ENCODE assay signal across 9 cellular contexts in the genomic region with DNA sequence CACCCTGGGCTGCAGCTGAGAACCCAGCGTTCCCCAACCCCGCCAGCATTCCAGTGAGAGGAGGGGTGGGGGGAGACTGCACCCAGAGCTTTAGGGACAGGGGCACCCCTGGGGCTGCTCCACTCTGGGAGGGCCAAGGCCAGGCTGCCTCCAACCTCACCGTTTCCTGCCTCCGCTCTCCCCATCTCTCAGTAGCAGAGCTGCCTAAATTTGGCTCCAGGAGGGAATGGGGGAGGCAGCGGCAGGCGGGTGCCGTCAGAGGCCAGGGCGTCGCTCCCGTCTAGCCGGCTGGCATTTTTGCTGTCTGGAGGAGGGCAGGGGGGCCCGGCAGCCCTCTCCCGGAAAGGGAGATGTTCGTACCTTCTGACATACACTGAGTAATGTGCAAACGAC. TPM values are rescaled to one million over a fixed set of nuclear protein-coding genes. Genes with fewer than 3 reads are reported as not detected.
DNase-seq lines count a peak whose midpoint lies in the region; ATAC-seq, FAIRE-seq and TF ChIP-seq lines count a peak whose summit lies in the region.
"Had no signal": no experiment of that assay in that cellular context is flagged by ENCODE, and none has a peak within 500 bp of the region (broad histone marks: within the 10 kb centered on the region; RNA-seq: fewer than 3 reads in every experiment).

No MANE protein-coding gene starts in this region.

- H3K36me3 ChIP-seq in esophagus squamous epithelium (no peaks in the 10 kb centered on the region), smooth muscle cell (ENCODE audit: low read depth) (no peaks in the 10 kb centered on the region), PC-3 (ENCODE audit: low read depth, low read length) (no peaks in the 10 kb centered on the region)

- peak overlapping the region; percentile 97 for H3K27ac Mint-ChIP-seq in activated CD8-positive, alpha-beta T cell treated with anti-CD3 and anti-CD28 coated beads, Interleukin-2, amount 10 ng/mL, durations not matched to agents 7 days and 5 days

- FAIRE-seq in GM12892 (lab: Jason Lieb, UNC): no peak

- 40 to 41% methylated on average over 3 to 11 of the region's 15 CpGs for WGBS in esophagus squamous epithelium, 2 donors
- 34% methylated on average over 13 of the region's 15 CpGs for WGBS in smooth muscle cell (ENCODE audit: low lambda C conversion rate)

- H3K4me3 ChIP-seq in esophagus squamous epithelium (peak overlapping the region in 1 of 4 donors; percentile 8), smooth muscle cell (no peak overlapping the region), PC-3 (ENCODE audit: low read length) (no peak overlapping the region)

- H3K27ac ChIP-seq in esophagus squamous epithelium (peak overlapping the region in 3 of 4 donors; percentile 11 to 71 (median 29)), smooth muscle cell (ENCODE audit: low read depth) (no peak overlapping the region), PC-3 (ENCODE audit: low read length) (no peak overlapping the region)

- H3K9ac ChIP-seq in smooth muscle cell (ENCODE audit: low read depth): no peak overlapping the region
- H3K9ac ChIP-seq in PC-3 (ENCODE audit: low read length): no peak overlapping the region

- H3K27me3 ChIP-seq in esophagus squamous epithelium (peaks cover 0 to 41% (median 0%) of the 10 kb centered on the region in 4 donors), smooth muscle cell (ENCODE audit: low read depth) (no peaks in the 10 kb centered on the region), PC-3 (ENCODE audit: low read length) (no peaks in the 10 kb centered on the region)

- H3K4me1 ChIP-seq in esophagus squamous epithelium (peaks cover 23 to 57% (median 25%) of the 10 kb centered on the region in 3 donors), smooth muscle cell (ENCODE audit: low read depth) (peaks cover 8% of the 10 kb centered on the region), PC-3 (ENCODE audit: insufficient read depth, low read length) (peaks cover 14% of the 10 kb centered on the region)

- H3K79me2 ChIP-seq in smooth muscle cell (ENCODE audit: low read depth) (no peaks in the 10 kb centered on the region), PC-3 (ENCODE audit: low read length) (no peaks in the 10 kb centered on the region)

- H3K27me3 Mint-ChIP-seq in activated CD8-positive, alpha-beta T cell treated with anti-CD3 and anti-CD28 coated beads, Interleukin-2, amount 10 ng/mL, durations not matched to agents 7 days and 5 days (ENCODE audit: low read depth): no peaks in the 10 kb centered on the region
- H3K27me3 Mint-ChIP-seq: memory B cell had no signal

- peak overlapping the region; percentile 73 for H3K4me3 Mint-ChIP-seq in activated CD8-positive, alpha-beta T cell treated with anti-CD3 and anti-CD28 coated beads, Interleukin-2, amount 10 ng/mL, durations not matched to agents 7 days and 5 days

- H4K20me1 ChIP-seq in smooth muscle cell (ENCODE audit: low read depth) (peaks cover 4% of the 10 kb centered on the region), PC-3 (ENCODE audit: low read length) (no peaks in the 10 kb centered on the region)

- peak; percentile 54 for DNase-seq in NCI-H2171 treated with DMSO at 0.1 percent for 48 hours (lab: John Stamatoyannopoulos, UW)
- DNase-seq in activated CD8-positive, alpha-beta T cell treated with anti-CD3 and anti-CD28 coated beads, Interleukin-2, amount 10 ng/mL, durations not matched to agents 7 days and 5 days: peak; percentile 45
- no peak for DNase-seq in esophagus squamous epithelium (lab: John Stamatoyannopoulos, UW)
- DNase-seq in smooth muscle cell (lab: John Stamatoyannopoulos, UW; ENCODE audit: unreplicated experiment): no peak
- DNase-seq in AG08395 (ENCODE audit: low spot score): no peak
- DNase-seq in PC-3: no peak
- DNase-seq in NCI-H345 treated with DMSO at 0.1 percent for 48 hours (lab: John Stamatoyannopoulos, UW; ENCODE audit: unreplicated experiment): no peak
- no peak for DNase-seq in GM12892 (ENCODE audit: insufficient read length)

- H3K9me3 Mint-ChIP-seq in activated CD8-positive, alpha-beta T cell treated with anti-CD3 and anti-CD28 coated beads, Interleukin-2, amount 10 ng/mL, durations not matched to agents 7 days and 5 days (ENCODE audit: insufficient read depth): no peaks in the 10 kb centered on the region
- H3K9me3 Mint-ChIP-seq: memory B cell had no signal

- CTCF ChIA-PET in activated CD8-positive, alpha-beta T cell treated with anti-CD3 and anti-CD28 coated beads, Interleukin-2, amount 10 ng/mL, durations not matched to agents 7 days and 5 days (lab: Charles Lee): interaction anchor here (1.0 to 12.0 kb wide), 6 partner anchors 14 to 240 kb away, joined by 3 to 241 read pairs (median 6); a partner anchor contains a TSS
- CTCF ChIA-PET in PC-3 (lab: Charles Lee): no interaction called here

- intact Hi-C loops in esophagus squamous epithelium (cut with DNase I) (no loop called here), PC-3 (cut with micrococcal nuclease) (no loop called here)

- TF ChIP-seq POLR2A in esophagus squamous epithelium (IDR thresholded peaks at IDR 0.05) (no peak), GM12892 (IDR thresholded peaks at IDR 0.05; ENCODE audit: low read depth, low read length) (no peak)

- POLR2A ChIA-PET in activated CD8-positive, alpha-beta T cell treated with anti-CD3 and anti-CD28 coated beads, Interleukin-2, amount 10 ng/mL, durations not matched to agents 7 days and 5 days (lab: Charles Lee): interaction anchor here (0.6 to 9.1 kb wide), 9 partner anchors 13 to 114 kb away, joined by 3 to 145 read pairs (median 7); a partner anchor contains a TSS
- POLR2A ChIA-PET in PC-3 (lab: Charles Lee; ENCODE audit: unreplicated experiment): no interaction called here

- BruUV-seq in PC-3 (replicated peaks; lab: Mats Ljungman, UMichigan): no TSS peak

- H3K9me3 ChIP-seq in esophagus squamous epithelium (no peaks in the 10 kb centered on the region), smooth muscle cell (replicated peaks; ENCODE audit: low read depth) (no peaks in the 10 kb centered on the region), PC-3 (ENCODE audit: low read length) (no peaks in the 10 kb centered on the region)

- peaks cover 24% of the 10 kb centered on the region for H3K36me3 Mint-ChIP-seq in activated CD8-positive, alpha-beta T cell treated with anti-CD3 and anti-CD28 coated beads, Interleukin-2, amount 10 ng/mL, durations not matched to agents 7 days and 5 days (ENCODE audit: low read depth)
- H3K36me3 Mint-ChIP-seq: memory B cell had no signal

- H3F3A ChIP-seq in smooth muscle cell (ENCODE audit: low read depth) (peaks cover 4% of the 10 kb centered on the region), PC-3 (ENCODE audit: low read length, unreplicated experiment) (no peaks in the 10 kb centered on the region)

- H3K4me2 ChIP-seq in smooth muscle cell (peak overlapping the region; percentile 31), PC-3 (ENCODE audit: low read length) (no peak overlapping the region)

- H2AFZ ChIP-seq in smooth muscle cell (ENCODE audit: low read depth): no peak overlapping the region
- H2AFZ ChIP-seq in PC-3 (ENCODE audit: low read length): no peak overlapping the region

- no peaks in the 10 kb centered on the region for H3K9me2 ChIP-seq in PC-3 (replicated peaks; ENCODE audit: low read length)

- TF ChIP-seq CTCF in esophagus squamous epithelium (IDR thresholded peaks at IDR 0.05) (no peak), smooth muscle cell (IDR thresholded peaks at IDR 0.05; ENCODE audit: borderline replicate concordance, insufficient read depth, poor library complexity, severe bottlenecking) (no peak), PC-3 (conservative IDR thresholded peaks at IDR 0.05; ENCODE audit: low read depth, low read length) (no peak)

- peaks cover 75% of the 10 kb centered on the region for H3K4me1 Mint-ChIP-seq in activated CD8-positive, alpha-beta T cell treated with anti-CD3 and anti-CD28 coated beads, Interleukin-2, amount 10 ng/mL, durations not matched to agents 7 days and 5 days (ENCODE audit: low read depth)

- ATAC-seq in activated CD8-positive, alpha-beta T cell treated with anti-CD3 and anti-CD28 coated beads, Interleukin-2, amount 10 ng/mL, durations not matched to agents 7 days and 5 days: no peak
- ATAC-seq in PC-3: no peak

RNA-seq across cellular contexts. Expression of a gene that starts 46.6 kb away (rescaled TPM):
- total RNA-seq in activated CD8-positive, alpha-beta T cell treated with anti-CD3 and anti-CD28 coated beads, Interleukin-2, amount 10 ng/mL, durations not matched to agents 7 days and 5 days: 10 to 100 TPM; 22.2 to 24.5 TPM
- 1 to 10 TPM; 1.5 to 5.1 (median 3.0) TPM for total RNA-seq in esophagus squamous epithelium
- 26.0 and 26.6 TPM in 2 replicates for total RNA-seq in smooth muscle cell
- 26.2 and 28.7 TPM in 2 replicates for polyA plus RNA-seq in smooth muscle cell
- 5.4 and 7.3 TPM in 2 replicates for total RNA-seq in PC-3 (2014; rRNA removed)
- polyA plus RNA-seq in GM12892 (2012; ENCODE audit: missing spikeins): 16.8 TPM

Comparison
In these comparisons a context has a peak if more than half of its experiments do, and no peak if none do; other contexts are left out.
1. DNase-seq: peak in NCI-H2171 treated with DMSO at 0.1 percent for 48 hours (single experiment) and activated CD8-positive, alpha-beta T cell treated with anti-CD3 and anti-CD28 coated beads, Interleukin-2, amount 10 ng/mL, durations not matched to agents 7 days and 5 days (single experiment); none in esophagus squamous epithelium (single experiment), smooth muscle cell (single experiment), AG08395 (single experiment), PC-3 (single experiment), NCI-H345 treated with DMSO at 0.1 percent for 48 hours (single experiment) and GM12892 (single experiment).
2. H3K27ac ChIP-seq: peak in esophagus squamous epithelium (3 of 4); none in smooth muscle cell (single experiment) and PC-3 (single experiment).